ENCODE assay signal across 1 cellular context in genomic region chr22:26617251-26618199, GRCh38.
TF ChIP-seq lines count a peak whose summit lies in the region.

CRYBB1 (minus strand) TSS chr22:26618027; CDS start chr22:26616319, 1,708 bp downstream.

TF ChIP-seq in GM12878, 131 proteins besides CTCF, POLR2A, EP300 and RAD21 (continued from another document):
- TF ChIP-seq ZNF687 (IDR thresholded peaks at IDR 0.05) (no peak), RBBP5 (conservative IDR thresholded peaks at IDR 0.05) (no peak), ZNF592 (IDR thresholded peaks at IDR 0.05) (no peak), POU2F2 (IDR thresholded peaks at IDR 0.05; ENCODE audit: borderline replicate concordance, low read depth, low read length) (no peak)
